2 cellular contexts compared by ENCODE assay signal in the genomic region with DNA sequence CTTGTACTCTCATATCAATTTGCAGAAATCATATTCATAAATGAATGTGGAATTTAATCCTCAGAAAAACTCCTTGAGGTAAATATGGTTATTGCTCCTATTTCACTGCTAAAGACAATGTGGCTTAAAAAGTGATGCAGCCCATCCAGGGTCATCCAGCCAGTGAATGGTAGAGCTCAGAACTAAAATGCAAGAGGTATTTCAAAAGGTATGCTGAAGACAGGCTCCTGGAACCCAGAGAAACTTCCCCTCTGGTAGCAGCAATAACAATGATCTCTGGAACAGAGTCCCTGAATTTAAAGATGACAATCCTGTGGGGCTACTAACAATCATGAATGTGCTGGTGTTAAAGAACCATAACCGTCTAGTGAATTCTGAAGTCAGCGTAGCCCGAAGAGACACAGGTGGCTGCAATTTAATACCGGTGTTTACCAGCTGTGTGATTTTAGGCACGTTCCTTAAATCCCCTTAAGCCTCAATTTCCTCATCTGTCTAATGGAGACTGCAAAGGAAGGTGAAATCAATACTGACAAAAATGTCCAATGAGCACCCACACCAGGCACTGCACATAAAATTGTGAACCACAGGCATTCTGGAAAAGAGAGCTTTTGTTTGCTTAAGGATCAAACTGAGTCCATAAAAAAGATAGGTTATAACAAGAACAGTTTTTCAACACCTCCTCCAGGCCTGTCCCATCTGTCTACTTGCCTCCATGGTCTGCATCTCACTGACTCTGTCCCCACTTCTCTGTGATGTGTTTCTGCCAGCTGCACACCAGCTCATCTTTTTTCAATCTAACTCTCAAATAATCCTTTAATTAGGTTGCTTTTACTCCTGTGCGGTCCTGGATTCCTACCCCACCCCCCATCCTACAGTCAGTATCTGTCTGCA.
TF ChIP-seq lines count a peak whose summit lies in the region.

No MANE protein-coding gene starts in this region.

TF ChIP-seq in GM23338, 12 proteins besides CTCF, POLR2A, EP300 and RAD21 (continues in another document):
- TF ChIP-seq CREB1 (CRISPR knock-in tag; IDR thresholded peaks at IDR 0.05; ENCODE audit: low read depth) = no peak
- TF ChIP-seq ZNF114 (CRISPR knock-in tag; IDR thresholded peaks at IDR 0.05) = no peak
- TF ChIP-seq, protein P1, sequence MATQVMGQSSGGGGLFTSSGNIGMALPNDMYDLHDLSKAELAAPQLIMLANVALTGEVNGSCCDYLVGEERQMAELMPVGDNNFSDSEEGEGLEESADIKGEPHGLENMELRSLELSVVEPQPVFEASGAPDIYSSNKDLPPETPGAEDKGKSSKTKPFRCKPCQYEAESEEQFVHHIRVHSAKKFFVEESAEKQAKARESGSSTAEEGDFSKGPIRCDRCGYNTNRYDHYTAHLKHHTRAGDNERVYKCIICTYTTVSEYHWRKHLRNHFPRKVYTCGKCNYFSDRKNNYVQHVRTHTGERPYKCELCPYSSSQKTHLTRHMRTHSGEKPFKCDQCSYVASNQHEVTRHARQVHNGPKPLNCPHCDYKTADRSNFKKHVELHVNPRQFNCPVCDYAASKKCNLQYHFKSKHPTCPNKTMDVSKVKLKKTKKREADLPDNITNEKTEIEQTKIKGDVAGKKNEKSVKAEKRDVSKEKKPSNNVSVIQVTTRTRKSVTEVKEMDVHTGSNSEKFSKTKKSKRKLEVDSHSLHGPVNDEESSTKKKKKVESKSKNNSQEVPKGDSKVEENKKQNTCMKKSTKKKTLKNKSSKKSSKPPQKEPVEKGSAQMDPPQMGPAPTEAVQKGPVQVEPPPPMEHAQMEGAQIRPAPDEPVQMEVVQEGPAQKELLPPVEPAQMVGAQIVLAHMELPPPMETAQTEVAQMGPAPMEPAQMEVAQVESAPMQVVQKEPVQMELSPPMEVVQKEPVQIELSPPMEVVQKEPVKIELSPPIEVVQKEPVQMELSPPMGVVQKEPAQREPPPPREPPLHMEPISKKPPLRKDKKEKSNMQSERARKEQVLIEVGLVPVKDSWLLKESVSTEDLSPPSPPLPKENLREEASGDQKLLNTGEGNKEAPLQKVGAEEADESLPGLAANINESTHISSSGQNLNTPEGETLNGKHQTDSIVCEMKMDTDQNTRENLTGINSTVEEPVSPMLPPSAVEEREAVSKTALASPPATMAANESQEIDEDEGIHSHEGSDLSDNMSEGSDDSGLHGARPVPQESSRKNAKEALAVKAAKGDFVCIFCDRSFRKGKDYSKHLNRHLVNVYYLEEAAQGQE (IDR thresholded peaks at IDR 0.05; ENCODE audit: unreplicated experiment) = no peak
- no peak for TF ChIP-seq JUNB (IDR thresholded peaks at IDR 0.05; ENCODE audit: unreplicated experiment)
- no peak for TF ChIP-seq EZH2phosphoT487 (IDR thresholded peaks at IDR 0.05; ENCODE audit: unreplicated experiment)
- TF ChIP-seq POLR2AphosphoS5 (IDR thresholded peaks at IDR 0.05; ENCODE audit: low read depth) = no peak
- no peak for TF ChIP-seq STAT1 (IDR thresholded peaks at IDR 0.05; ENCODE audit: unreplicated experiment)
- TF ChIP-seq EZH2 (IDR thresholded peaks at IDR 0.05; ENCODE audit: low read depth, unreplicated experiment) = no peak
- no peak for TF ChIP-seq ZNF331 (CRISPR knock-in tag; IDR thresholded peaks at IDR 0.05; ENCODE audit: low read depth)
- TF ChIP-seq, protein P2, sequence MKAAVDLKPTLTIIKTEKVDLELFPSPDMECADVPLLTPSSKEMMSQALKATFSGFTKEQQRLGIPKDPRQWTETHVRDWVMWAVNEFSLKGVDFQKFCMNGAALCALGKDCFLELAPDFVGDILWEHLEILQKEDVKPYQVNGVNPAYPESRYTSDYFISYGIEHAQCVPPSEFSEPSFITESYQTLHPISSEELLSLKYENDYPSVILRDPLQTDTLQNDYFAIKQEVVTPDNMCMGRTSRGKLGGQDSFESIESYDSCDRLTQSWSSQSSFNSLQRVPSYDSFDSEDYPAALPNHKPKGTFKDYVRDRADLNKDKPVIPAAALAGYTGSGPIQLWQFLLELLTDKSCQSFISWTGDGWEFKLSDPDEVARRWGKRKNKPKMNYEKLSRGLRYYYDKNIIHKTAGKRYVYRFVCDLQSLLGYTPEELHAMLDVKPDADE (IDR thresholded peaks at IDR 0.05) = no peak

TF ChIP-seq in H1, 55 proteins besides CTCF, POLR2A, EP300 and RAD21:
- TF ChIP-seq SP1 (IDR thresholded peaks at IDR 0.05; ENCODE audit: low read depth, low read length) (no peak), HDAC2 (IDR thresholded peaks at IDR 0.05; ENCODE audit: borderline replicate concordance in 1 of 2, low read depth in 2 of 2, low read length in 2 of 2) (no peak), POU5F1 (IDR thresholded peaks at IDR 0.05; ENCODE audit: low read depth, low read length) (no peak), CBX5 (IDR thresholded peaks at IDR 0.05; ENCODE audit: low read depth, low read length) (no peak), NANOG (IDR thresholded peaks at IDR 0.05; ENCODE audit: insufficient read depth, low read depth, low read length, poor library complexity, severe bottlenecking) (no peak), PHF8 (conservative IDR thresholded peaks at IDR 0.05; ENCODE audit: low read depth, low read length) (no peak), BACH1 (IDR thresholded peaks at IDR 0.05; ENCODE audit: low read length) (no peak)
- TF ChIP-seq, protein P3, sequence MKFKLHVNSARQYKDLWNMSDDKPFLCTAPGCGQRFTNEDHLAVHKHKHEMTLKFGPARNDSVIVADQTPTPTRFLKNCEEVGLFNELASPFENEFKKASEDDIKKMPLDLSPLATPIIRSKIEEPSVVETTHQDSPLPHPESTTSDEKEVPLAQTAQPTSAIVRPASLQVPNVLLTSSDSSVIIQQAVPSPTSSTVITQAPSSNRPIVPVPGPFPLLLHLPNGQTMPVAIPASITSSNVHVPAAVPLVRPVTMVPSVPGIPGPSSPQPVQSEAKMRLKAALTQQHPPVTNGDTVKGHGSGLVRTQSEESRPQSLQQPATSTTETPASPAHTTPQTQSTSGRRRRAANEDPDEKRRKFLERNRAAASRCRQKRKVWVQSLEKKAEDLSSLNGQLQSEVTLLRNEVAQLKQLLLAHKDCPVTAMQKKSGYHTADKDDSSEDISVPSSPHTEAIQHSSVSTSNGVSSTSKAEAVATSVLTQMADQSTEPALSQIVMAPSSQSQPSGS (IDR thresholded peaks at IDR 0.05; ENCODE audit: low read length) = no peak
- TF ChIP-seq, protein P4, sequence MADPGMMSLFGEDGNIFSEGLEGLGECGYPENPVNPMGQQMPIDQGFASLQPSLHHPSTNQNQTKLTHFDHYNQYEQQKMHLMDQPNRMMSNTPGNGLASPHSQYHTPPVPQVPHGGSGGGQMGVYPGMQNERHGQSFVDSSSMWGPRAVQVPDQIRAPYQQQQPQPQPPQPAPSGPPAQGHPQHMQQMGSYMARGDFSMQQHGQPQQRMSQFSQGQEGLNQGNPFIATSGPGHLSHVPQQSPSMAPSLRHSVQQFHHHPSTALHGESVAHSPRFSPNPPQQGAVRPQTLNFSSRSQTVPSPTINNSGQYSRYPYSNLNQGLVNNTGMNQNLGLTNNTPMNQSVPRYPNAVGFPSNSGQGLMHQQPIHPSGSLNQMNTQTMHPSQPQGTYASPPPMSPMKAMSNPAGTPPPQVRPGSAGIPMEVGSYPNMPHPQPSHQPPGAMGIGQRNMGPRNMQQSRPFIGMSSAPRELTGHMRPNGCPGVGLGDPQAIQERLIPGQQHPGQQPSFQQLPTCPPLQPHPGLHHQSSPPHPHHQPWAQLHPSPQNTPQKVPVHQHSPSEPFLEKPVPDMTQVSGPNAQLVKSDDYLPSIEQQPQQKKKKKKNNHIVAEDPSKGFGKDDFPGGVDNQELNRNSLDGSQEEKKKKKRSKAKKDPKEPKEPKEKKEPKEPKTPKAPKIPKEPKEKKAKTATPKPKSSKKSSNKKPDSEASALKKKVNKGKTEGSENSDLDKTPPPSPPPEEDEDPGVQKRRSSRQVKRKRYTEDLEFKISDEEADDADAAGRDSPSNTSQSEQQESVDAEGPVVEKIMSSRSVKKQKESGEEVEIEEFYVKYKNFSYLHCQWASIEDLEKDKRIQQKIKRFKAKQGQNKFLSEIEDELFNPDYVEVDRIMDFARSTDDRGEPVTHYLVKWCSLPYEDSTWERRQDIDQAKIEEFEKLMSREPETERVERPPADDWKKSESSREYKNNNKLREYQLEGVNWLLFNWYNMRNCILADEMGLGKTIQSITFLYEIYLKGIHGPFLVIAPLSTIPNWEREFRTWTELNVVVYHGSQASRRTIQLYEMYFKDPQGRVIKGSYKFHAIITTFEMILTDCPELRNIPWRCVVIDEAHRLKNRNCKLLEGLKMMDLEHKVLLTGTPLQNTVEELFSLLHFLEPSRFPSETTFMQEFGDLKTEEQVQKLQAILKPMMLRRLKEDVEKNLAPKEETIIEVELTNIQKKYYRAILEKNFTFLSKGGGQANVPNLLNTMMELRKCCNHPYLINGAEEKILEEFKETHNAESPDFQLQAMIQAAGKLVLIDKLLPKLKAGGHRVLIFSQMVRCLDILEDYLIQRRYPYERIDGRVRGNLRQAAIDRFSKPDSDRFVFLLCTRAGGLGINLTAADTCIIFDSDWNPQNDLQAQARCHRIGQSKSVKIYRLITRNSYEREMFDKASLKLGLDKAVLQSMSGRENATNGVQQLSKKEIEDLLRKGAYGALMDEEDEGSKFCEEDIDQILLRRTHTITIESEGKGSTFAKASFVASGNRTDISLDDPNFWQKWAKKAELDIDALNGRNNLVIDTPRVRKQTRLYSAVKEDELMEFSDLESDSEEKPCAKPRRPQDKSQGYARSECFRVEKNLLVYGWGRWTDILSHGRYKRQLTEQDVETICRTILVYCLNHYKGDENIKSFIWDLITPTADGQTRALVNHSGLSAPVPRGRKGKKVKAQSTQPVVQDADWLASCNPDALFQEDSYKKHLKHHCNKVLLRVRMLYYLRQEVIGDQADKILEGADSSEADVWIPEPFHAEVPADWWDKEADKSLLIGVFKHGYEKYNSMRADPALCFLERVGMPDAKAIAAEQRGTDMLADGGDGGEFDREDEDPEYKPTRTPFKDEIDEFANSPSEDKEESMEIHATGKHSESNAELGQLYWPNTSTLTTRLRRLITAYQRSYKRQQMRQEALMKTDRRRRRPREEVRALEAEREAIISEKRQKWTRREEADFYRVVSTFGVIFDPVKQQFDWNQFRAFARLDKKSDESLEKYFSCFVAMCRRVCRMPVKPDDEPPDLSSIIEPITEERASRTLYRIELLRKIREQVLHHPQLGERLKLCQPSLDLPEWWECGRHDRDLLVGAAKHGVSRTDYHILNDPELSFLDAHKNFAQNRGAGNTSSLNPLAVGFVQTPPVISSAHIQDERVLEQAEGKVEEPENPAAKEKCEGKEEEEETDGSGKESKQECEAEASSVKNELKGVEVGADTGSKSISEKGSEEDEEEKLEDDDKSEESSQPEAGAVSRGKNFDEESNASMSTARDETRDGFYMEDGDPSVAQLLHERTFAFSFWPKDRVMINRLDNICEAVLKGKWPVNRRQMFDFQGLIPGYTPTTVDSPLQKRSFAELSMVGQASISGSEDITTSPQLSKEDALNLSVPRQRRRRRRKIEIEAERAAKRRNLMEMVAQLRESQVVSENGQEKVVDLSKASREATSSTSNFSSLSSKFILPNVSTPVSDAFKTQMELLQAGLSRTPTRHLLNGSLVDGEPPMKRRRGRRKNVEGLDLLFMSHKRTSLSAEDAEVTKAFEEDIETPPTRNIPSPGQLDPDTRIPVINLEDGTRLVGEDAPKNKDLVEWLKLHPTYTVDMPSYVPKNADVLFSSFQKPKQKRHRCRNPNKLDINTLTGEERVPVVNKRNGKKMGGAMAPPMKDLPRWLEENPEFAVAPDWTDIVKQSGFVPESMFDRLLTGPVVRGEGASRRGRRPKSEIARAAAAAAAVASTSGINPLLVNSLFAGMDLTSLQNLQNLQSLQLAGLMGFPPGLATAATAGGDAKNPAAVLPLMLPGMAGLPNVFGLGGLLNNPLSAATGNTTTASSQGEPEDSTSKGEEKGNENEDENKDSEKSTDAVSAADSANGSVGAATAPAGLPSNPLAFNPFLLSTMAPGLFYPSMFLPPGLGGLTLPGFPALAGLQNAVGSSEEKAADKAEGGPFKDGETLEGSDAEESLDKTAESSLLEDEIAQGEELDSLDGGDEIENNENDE (IDR thresholded peaks at IDR 0.05; ENCODE audit: insufficient replicate concordance, low read length) = no peak
